ENCODE assay signal across 11 cellular contexts in the genomic region with DNA sequence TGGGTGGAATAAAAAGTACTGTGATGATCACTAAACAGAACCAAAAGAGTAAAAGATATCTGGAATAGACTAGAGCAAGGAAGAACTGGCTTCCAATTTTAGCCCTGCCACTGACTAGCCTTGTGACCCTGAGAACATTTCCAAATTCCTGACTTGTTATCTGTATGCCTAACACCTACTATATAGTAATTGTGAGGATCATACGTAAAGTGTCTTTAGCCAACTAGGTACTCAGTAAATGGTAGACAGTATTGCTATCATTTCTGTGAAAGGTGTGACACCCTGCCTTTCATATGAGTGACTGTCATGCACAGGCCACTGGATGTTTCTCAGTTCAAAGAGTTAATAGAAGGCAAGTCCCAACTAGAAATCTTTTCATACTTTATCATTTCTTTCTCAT. TPM values are rescaled to one million over a fixed set of nuclear protein-coding genes. Genes with fewer than 3 reads are reported as not detected.
DNase-seq lines count a peak whose midpoint lies in the region; ATAC-seq and FAIRE-seq lines count a peak whose summit lies in the region.
"Had no signal": no experiment of that assay in that cellular context is flagged by ENCODE, and none has a peak within 500 bp of the region (broad histone marks: within the 10 kb centered on the region; RNA-seq: fewer than 3 reads in every experiment).

No MANE protein-coding gene starts in this region.

- H3K27ac Mint-ChIP-seq in activated T-helper 2 cell treated with anti-CD3 and anti-CD28 coated beads, Interferon-gamma antibody, Interleukin-2, Interleukin-4, amounts not matched to agents 10 μg/mL and 5 μg/mL and 100 μg/mL, durations not matched to agents 14 hours and 24 hours and 36 hours, result peak overlapping the region; percentile 96

- H3K4me3 ChIP-seq in BLaER1 treated with 17β-estradiol and CSF1 and Interleukin-3, amounts not matched to agents 10 nM and 100 nM, result no peak overlapping the region

- no peaks in the 10 kb centered on the region for H3K27me3 Mint-ChIP-seq in activated T-helper 2 cell treated with anti-CD3 and anti-CD28 coated beads, Interferon-gamma antibody, Interleukin-2, Interleukin-4, amounts not matched to agents 10 μg/mL and 5 μg/mL and 100 μg/mL, durations not matched to agents 14 hours and 24 hours and 36 hours (ENCODE audit: low read depth)

- H3K27ac ChIP-seq in BLaER1 treated with 17β-estradiol and CSF1 and Interleukin-3, amounts not matched to agents 10 nM and 100 nM, result peak overlapping the region in 7 of 11 experiments; percentile 22 to 96 (median 32); a peak in 10 of 22 replicates
- H3K27ac ChIP-seq: C4-2B had no signal

- no peak for DNase-seq in GM19239 (ENCODE audit: insufficient read length, low spot score)
- no peak for DNase-seq in activated T-helper 2 cell treated with anti-CD3 and anti-CD28 coated beads, Interferon-gamma antibody, Interleukin-2, Interleukin-4, amounts not matched to agents 10 μg/mL and 5 μg/mL and 100 μg/mL, durations not matched to agents 14 hours and 24 hours and 36 hours (ENCODE audit: low spot score)
- DNase-seq in NCI-H2171 (lab: John Stamatoyannopoulos, UW), result no peak
- no peak for DNase-seq in NCI-H2081 treated with DMSO at 0.1 percent for 48 hours (lab: John Stamatoyannopoulos, UW)
- DNase-seq in NCI-H146 (lab: John Stamatoyannopoulos, UW), result no peak
- DNase-seq in frontal cortex (ENCODE audit: low spot score in 2 of 2), result no peak
- DNase-seq: NCI-H446 treated with DMSO at 0.1 percent for 48 hours had no signal

- no peaks in the 10 kb centered on the region for H3K9me3 Mint-ChIP-seq in activated T-helper 2 cell treated with anti-CD3 and anti-CD28 coated beads, Interferon-gamma antibody, Interleukin-2, Interleukin-4, amounts not matched to agents 10 μg/mL and 5 μg/mL and 100 μg/mL, durations not matched to agents 14 hours and 24 hours and 36 hours

- peaks cover 92% of the 10 kb centered on the region for H3K36me3 Mint-ChIP-seq in activated T-helper 2 cell treated with anti-CD3 and anti-CD28 coated beads, Interferon-gamma antibody, Interleukin-2, Interleukin-4, amounts not matched to agents 10 μg/mL and 5 μg/mL and 100 μg/mL, durations not matched to agents 14 hours and 24 hours and 36 hours (ENCODE audit: low read depth)

- H3K4me1 ChIP-seq in BLaER1 treated with 17β-estradiol and CSF1 and Interleukin-3, amounts not matched to agents 10 nM and 100 nM, result peaks cover 0 to 84% (median 41%) of the 10 kb centered on the region in 10 experiments; a peak in 16 of 20 replicates

- H3K27me3 ChIP-seq in BLaER1 treated with 17β-estradiol and CSF1 and Interleukin-3, amounts not matched to agents 10 nM and 100 nM, result no peaks in the 10 kb centered on the region

- peaks cover 0 to 38% (median 0%) of the 10 kb centered on the region in 11 experiments; a peak in 8 of 22 replicates for H3K9me3 ChIP-seq in BLaER1 treated with 17β-estradiol and CSF1 and Interleukin-3, amounts not matched to agents 10 nM and 100 nM (replicated peaks in 1 of 11)

- peaks cover 0 to 4% (median 0%) of the 10 kb centered on the region in 11 experiments; a peak in 1 of 22 replicates for H4K20me1 ChIP-seq in BLaER1 treated with 17β-estradiol and CSF1 and Interleukin-3, amounts not matched to agents 10 nM and 100 nM

- peak overlapping the region in 1 of 11 experiments; percentile 37; a peak in 1 of 22 replicates for H3K9ac ChIP-seq in BLaER1 treated with 17β-estradiol and CSF1 and Interleukin-3, amounts not matched to agents 10 nM and 100 nM

- intact Hi-C loops in activated T-helper 2 cell treated with anti-CD3 and anti-CD28 coated beads, Interferon-gamma antibody, Interleukin-2, Interleukin-4, amounts not matched to agents 10 μg/mL and 5 μg/mL and 100 μg/mL, durations not matched to agents 14 hours and 24 hours and 36 hours (cut with micrococcal nuclease), result loop anchor here (5.0 to 10.0 kb wide), 4 partner anchors 157 to 1079 kb away; partner anchors contain the start of genes ACVR1C, GALNT5 and NR4A2

- peak; percentile 95 for FAIRE-seq in GM19239 (lab: Jason Lieb, UNC)
- FAIRE-seq in frontal cortex (lab: Jason Lieb, UNC), result no peak

- peaks cover 77% of the 10 kb centered on the region for H3K4me1 Mint-ChIP-seq in activated T-helper 2 cell treated with anti-CD3 and anti-CD28 coated beads, Interferon-gamma antibody, Interleukin-2, Interleukin-4, amounts not matched to agents 10 μg/mL and 5 μg/mL and 100 μg/mL, durations not matched to agents 14 hours and 24 hours and 36 hours (ENCODE audit: low read depth)

- peak overlapping the region in 7 of 11 experiments; percentile 29 to 81 (median 48); a peak in 12 of 22 replicates for H3K4me2 ChIP-seq in BLaER1 treated with 17β-estradiol and CSF1 and Interleukin-3, amounts not matched to agents 10 nM and 100 nM

- peaks cover 0 to 72% (median 27%) of the 10 kb centered on the region in 11 experiments; a peak in 12 of 22 replicates for H3K36me3 ChIP-seq in BLaER1 treated with 17β-estradiol and CSF1 and Interleukin-3, amounts not matched to agents 10 nM and 100 nM

- peak overlapping the region; percentile 74 for H3K4me3 Mint-ChIP-seq in activated T-helper 2 cell treated with anti-CD3 and anti-CD28 coated beads, Interferon-gamma antibody, Interleukin-2, Interleukin-4, amounts not matched to agents 10 μg/mL and 5 μg/mL and 100 μg/mL, durations not matched to agents 14 hours and 24 hours and 36 hours (ENCODE audit: low read depth)

- peak; percentile 25 for ATAC-seq in HG02970 (IDR thresholded peaks at IDR 0.05; ENCODE audit: low FRiP score, unreplicated experiment)

RNA-seq across cellular contexts. Expression of gene CYTIP, which starts 29.8 kb away (rescaled TPM):
- total RNA-seq in activated T-helper 2 cell treated with anti-CD3 and anti-CD28 coated beads, Interferon-gamma antibody, Interleukin-2, Interleukin-4, amounts not matched to agents 10 μg/mL and 5 μg/mL and 100 μg/mL, durations not matched to agents 14 hours and 24 hours and 36 hours, result 199 and 206 TPM in 2 replicates
- total RNA-seq in frontal cortex, result 2.9 TPM
- total RNA-seq: lung microvascular endothelial cell had no signal

Comparison
In these comparisons a context has a peak if more than half of its experiments do, and no peak if none do; other contexts are left out.
1. RNA of gene CYTIP, which starts 29.8 kb away (total RNA-seq): 199 to 206 TPM in activated T-helper 2 cell treated with anti-CD3 and anti-CD28 coated beads, Interferon-gamma antibody, Interleukin-2, Interleukin-4, amounts not matched to agents 10 μg/mL and 5 μg/mL and 100 μg/mL, durations not matched to agents 14 hours and 24 hours and 36 hours; 2.9 TPM in frontal cortex (single experiment); every median in the first group is over 10 times any median in the second.